Comparison of ENCODE assay signal across 19 cellular contexts in the genomic region with DNA sequence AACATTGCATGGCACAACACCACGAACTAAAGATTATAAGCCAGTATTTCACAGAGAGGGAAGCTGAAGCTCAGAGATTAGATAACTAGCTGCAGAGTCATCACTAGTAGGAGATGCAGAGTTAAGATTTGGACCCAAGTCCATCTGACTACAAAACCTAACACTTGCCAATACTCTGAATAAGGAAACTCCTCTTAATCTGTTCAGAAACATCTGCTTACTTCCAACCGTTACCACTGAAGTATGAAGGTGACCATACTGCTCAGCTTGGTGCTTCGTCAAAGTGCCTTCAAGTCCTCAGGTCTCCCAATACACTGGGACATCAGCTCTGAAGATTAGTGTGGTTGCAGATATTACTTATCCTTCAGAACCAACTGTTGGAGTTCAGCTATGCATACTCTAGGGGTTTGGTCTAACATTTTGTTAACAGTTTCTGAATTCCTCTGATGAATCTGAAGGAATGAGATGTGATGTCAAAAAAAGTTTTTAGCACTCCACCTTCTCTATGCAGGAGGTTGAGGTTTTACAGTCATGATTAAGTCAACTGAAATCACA.
"Had no signal": no experiment of that assay in that cellular context is flagged by ENCODE, and none has a peak within 500 bp of the region (broad histone marks: within the 10 kb centered on the region; RNA-seq: fewer than 3 reads in every experiment).

No MANE protein-coding gene starts in this region.

- H3K9me3 ChIP-seq: ascending aorta, stomach, upper lobe of left lung had no signal

- H3K9me3 Mint-ChIP-seq: activated T-cell treated with anti-CD3 and anti-CD28 coated beads, Interleukin-2, amount 50 U/mL, for 4 hours; T-cell had no signal

- H3K4me3 Mint-ChIP-seq: activated T-cell treated with anti-CD3 and anti-CD28 coated beads, Interleukin-2, amount 50 U/mL, for 4 hours; neural crest cell; T-cell had no signal

- H3K4me2 ChIP-seq: hepatocyte had no signal

- H3K27ac ChIP-seq: ascending aorta, breast epithelium, hepatocyte, stomach, upper lobe of left lung, VCaP had no signal

- H3K36me3 Mint-ChIP-seq: T-cell had no signal

- H2AFZ ChIP-seq: hepatocyte had no signal

- H3K36me3 ChIP-seq: breast epithelium, stomach, upper lobe of left lung had no signal

- H3K79me2 ChIP-seq: hepatocyte had no signal

- FAIRE-seq: islet of Langerhans had no signal

- DNase-seq: activated CD4-positive, alpha-beta T cell treated with anti-CD3 and anti-CD28 coated beads, Interleukin-2, amount 50 U/mL, for 1 hour; activated CD4-positive, CD25-positive, alpha-beta regulatory T cell treated with anti-CD3 and anti-CD28 coated beads, Interleukin-2, amount 50 U/mL, for 72 hours; activated CD8-positive, alpha-beta memory T cell treated with anti-CD3 and anti-CD28 coated beads, Interleukin-2, amount 50 U/mL, for 4 hours; activated effector memory CD4-positive, alpha-beta T cell treated with Interleukin-2 at 50 U/mL for 16 hours; activated naive CD4-positive, alpha-beta T cell treated with anti-CD3 and anti-CD28 coated beads, Interleukin-2, amount 50 U/mL, for 16 hours; activated T-cell treated with anti-CD3 and anti-CD28 coated beads, Interleukin-2, amount 50 U/mL, for 4 hours; cerebellar nuclear complex; cortex of kidney; stomach; T-cell; upper lobe of left lung had no signal

- H3K4me1 ChIP-seq: ascending aorta, breast epithelium, stomach had no signal

- H3K27me3 ChIP-seq: ascending aorta, breast epithelium, hepatocyte, stomach, upper lobe of left lung had no signal

- H3K27ac Mint-ChIP-seq: T-cell had no signal

- H3K4me3 ChIP-seq: ascending aorta, breast epithelium, hepatocyte, lung, stomach, upper lobe of left lung had no signal

- ATAC-seq: activated T-cell treated with anti-CD3 and anti-CD28 coated beads, Interleukin-2, amount 50 U/mL, for 4 hours; esophagus mucosa; T-cell had no signal

- H3K4me1 Mint-ChIP-seq: neural crest cell, T-cell had no signal
